In the genomic region with DNA sequence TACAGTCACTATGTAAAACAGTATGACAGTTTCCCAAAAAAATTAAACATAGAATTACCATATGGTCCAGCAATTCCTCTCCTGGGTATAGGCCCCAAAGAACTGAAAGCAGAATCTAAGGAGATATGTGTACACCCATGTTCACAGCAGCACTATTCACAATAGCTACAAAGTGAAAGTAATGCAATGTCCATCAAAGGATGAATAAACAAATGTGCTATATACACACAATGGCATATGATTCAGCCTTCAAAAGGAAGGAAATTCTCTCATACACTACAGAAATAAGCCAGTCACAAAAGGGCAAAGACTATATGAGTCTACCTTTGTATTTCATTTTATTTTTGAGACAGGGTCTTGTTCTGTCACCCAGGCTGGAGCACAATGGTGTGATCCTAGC, we compare ENCODE assay signal across 20 cellular contexts.
DNase-seq lines count a peak whose midpoint lies in the region; ATAC-seq, FAIRE-seq and TF ChIP-seq lines count a peak whose summit lies in the region.
"Had no signal": no experiment of that assay in that cellular context is flagged by ENCODE, and none has a peak within 500 bp of the region (broad histone marks: within the 10 kb centered on the region; RNA-seq: fewer than 3 reads in every experiment).

No MANE protein-coding gene starts in this region.

- H3K27me3 Mint-ChIP-seq in astrocyte (ENCODE audit: low read depth, unreplicated experiment) = no peaks in the 10 kb centered on the region
- H3K27me3 Mint-ChIP-seq in memory B cell = no peaks in the 10 kb centered on the region
- H3K27me3 Mint-ChIP-seq in HFFc6 (ENCODE audit: insufficient read depth) = peaks cover 7% of the 10 kb centered on the region
- H3K27me3 Mint-ChIP-seq: effector memory CD8-positive, alpha-beta T cell; progenitor cell of endocrine pancreas had no signal

- no peak for TF ChIP-seq CTCF in OCI-LY7 (conservative IDR thresholded peaks at IDR 0.05; ENCODE audit: low read length)
- no peak for TF ChIP-seq CTCF in astrocyte (IDR thresholded peaks at IDR 0.05; ENCODE audit: insufficient read depth, low read depth, low read length)
- no peak for TF ChIP-seq CTCF in HFFc6 (IDR thresholded peaks at IDR 0.05)

- no peaks in the 10 kb centered on the region for H3K27me3 ChIP-seq in astrocyte (ENCODE audit: insufficient read depth, low read length)
- H3K27me3 ChIP-seq: left lung, Peyer's patch, transverse colon had no signal

- H3K4me3 ChIP-seq in OCI-LY7 (ENCODE audit: low read depth, low read length, poor library complexity, severe bottlenecking) (no peak overlapping the region), astrocyte (ENCODE audit: insufficient read depth, low read depth, low read length) (no peak overlapping the region)
- H3K4me3 ChIP-seq: left lung, Peyer's patch, transverse colon had no signal

- H3K9me3 Mint-ChIP-seq in astrocyte (ENCODE audit: unreplicated experiment) = peaks cover 2% of the 10 kb centered on the region
- peaks cover 2% of the 10 kb centered on the region for H3K9me3 Mint-ChIP-seq in memory B cell
- peaks cover 4% of the 10 kb centered on the region; the same call in 1 of the 2 replicates for H3K9me3 Mint-ChIP-seq in HFFc6
- H3K9me3 Mint-ChIP-seq: effector memory CD8-positive, alpha-beta T cell had no signal

- H3K9ac ChIP-seq in astrocyte (ENCODE audit: low read length) = no peak overlapping the region

- no peak for FAIRE-seq in astrocyte (lab: Jason Lieb, UNC)
- FAIRE-seq: small intestine had no signal

- intact Hi-C loops in OCI-LY7 (cut with micrococcal nuclease; ENCODE audit: unreplicated experiment) = loop anchor here (5.0 kb wide), 1 partner anchor 166 kb away; no protein-coding TSS in a partner anchor

- H3K4me1 ChIP-seq in OCI-LY7 (ENCODE audit: insufficient read depth, low read length, poor library complexity, severe bottlenecking) = peaks cover 99% of the 10 kb centered on the region
- H3K4me1 ChIP-seq in astrocyte (ENCODE audit: insufficient read depth, low read length) = peaks cover 22% of the 10 kb centered on the region

- H4K20me1 ChIP-seq in OCI-LY7 (ENCODE audit: insufficient read depth, low read length) (no peaks in the 10 kb centered on the region), astrocyte (ENCODE audit: insufficient read depth, low read length) (no peaks in the 10 kb centered on the region)

- ATAC-seq in memory B cell (ENCODE audit: low read depth) = no peak
- ATAC-seq: effector memory CD8-positive, alpha-beta T cell; left lung had no signal

- peak overlapping the region; percentile 87 for H3K27ac ChIP-seq in OCI-LY7 (ENCODE audit: low read depth, low read length, poor library complexity, severe bottlenecking)
- H3K27ac ChIP-seq in astrocyte (ENCODE audit: low read depth, low read length) = no peak overlapping the region
- H3K27ac ChIP-seq: Peyer's patch, transverse colon, VCaP had no signal

- H3K9me3 ChIP-seq in OCI-LY7 (ENCODE audit: low read length) (peaks cover 19% of the 10 kb centered on the region; the same call in 1 of the 2 replicates), astrocyte (ENCODE audit: insufficient read depth, low read depth, low read length) (no peaks in the 10 kb centered on the region)
- H3K9me3 ChIP-seq: Peyer's patch, transverse colon had no signal

- no peaks in the 10 kb centered on the region for H3K9me2 ChIP-seq in OCI-LY7 (ENCODE audit: insufficient read depth, low read length)

- CTCF ChIA-PET in OCI-LY7 (lab: Charles Lee; ENCODE audit: unreplicated experiment) = interaction anchor here (0.6 to 0.7 kb wide), 2 partner anchors 43 to 94 kb away, joined by 3 read pairs; no protein-coding TSS in a partner anchor

- H3K4me2 ChIP-seq in OCI-LY7 (ENCODE audit: low read length) (peak overlapping the region; percentile 51), astrocyte (ENCODE audit: low read length) (no peak overlapping the region)

- H3K36me3 ChIP-seq in OCI-LY7 (ENCODE audit: insufficient read depth, low read length) (peaks cover 8% of the 10 kb centered on the region; the same call in 1 of the 2 replicates), astrocyte (ENCODE audit: insufficient read depth, low read length) (no peaks in the 10 kb centered on the region)
- H3K36me3 ChIP-seq: left lung, Peyer's patch, transverse colon had no signal

- H3K27ac Mint-ChIP-seq in astrocyte (ENCODE audit: unreplicated experiment) = no peak overlapping the region
- H3K27ac Mint-ChIP-seq in memory B cell = peak overlapping the region; percentile 91
- H3K27ac Mint-ChIP-seq in HFFc6 = no peak overlapping the region
- H3K27ac Mint-ChIP-seq: effector memory CD8-positive, alpha-beta T cell; progenitor cell of endocrine pancreas had no signal

- peaks cover 16% of the 10 kb centered on the region for H3K4me1 Mint-ChIP-seq in astrocyte (ENCODE audit: low read depth, unreplicated experiment)
- peaks cover 52% of the 10 kb centered on the region for H3K4me1 Mint-ChIP-seq in memory B cell
- peaks cover 25% of the 10 kb centered on the region for H3K4me1 Mint-ChIP-seq in HFFc6 (ENCODE audit: low read depth)

- no peak overlapping the region; the same call in 1 of the 2 replicates for H2AFZ ChIP-seq in OCI-LY7 (ENCODE audit: low read length)
- H2AFZ ChIP-seq in astrocyte (ENCODE audit: low read depth, low read length) = no peak overlapping the region

- H3K4me3 Mint-ChIP-seq in astrocyte (ENCODE audit: unreplicated experiment) (peak overlapping the region; percentile 45), memory B cell (no peak overlapping the region), HFFc6 (no peak overlapping the region)
- H3K4me3 Mint-ChIP-seq: effector memory CD8-positive, alpha-beta T cell had no signal

- DNase-seq in DMS53 (lab: John Stamatoyannopoulos, UW) = peak; percentile 30
- no peak for DNase-seq in OCI-LY7 (ENCODE audit: low spot score)
- no peak for DNase-seq in astrocyte (ENCODE audit: low read depth)
- no peak for DNase-seq in memory B cell (ENCODE audit: low spot score in 2 of 2)
- no peak for DNase-seq in NCI-H510A (lab: John Stamatoyannopoulos, UW)
- no peak for DNase-seq in NCI-H2081 (lab: John Stamatoyannopoulos, UW)
- no peak for DNase-seq in HFFc6
- DNase-seq: C1 segment of cervical spinal cord; caudate nucleus; DMS79; effector memory CD8-positive, alpha-beta T cell; foreskin fibroblast; left lung; NCI-H2029; NCI-H69; small intestine; transverse colon had no signal

- H3K36me3 Mint-ChIP-seq in astrocyte (ENCODE audit: low read depth, unreplicated experiment) (no peaks in the 10 kb centered on the region), memory B cell (no peaks in the 10 kb centered on the region), HFFc6 (ENCODE audit: low read depth) (peaks cover 4% of the 10 kb centered on the region; the same call in 1 of the 2 replicates)

- no peaks in the 10 kb centered on the region for H3K79me2 ChIP-seq in OCI-LY7 (ENCODE audit: insufficient read depth, low read depth, low read length)
- H3K79me2 ChIP-seq in astrocyte (ENCODE audit: insufficient read depth, low read length) = no peaks in the 10 kb centered on the region

- no TSS peak for BruUV-seq in OCI-LY7 (replicated peaks; lab: Mats Ljungman, UMichigan)

- POLR2A ChIA-PET in OCI-LY7 (lab: Charles Lee) = interaction anchor here (0.5 to 3.8 kb wide), 6 partner anchors 9 to 479 kb away, joined by 3 to 19 read pairs (median 4); no protein-coding TSS in a partner anchor
